ENCODE assay signal across 1 cellular context in the genomic region with DNA sequence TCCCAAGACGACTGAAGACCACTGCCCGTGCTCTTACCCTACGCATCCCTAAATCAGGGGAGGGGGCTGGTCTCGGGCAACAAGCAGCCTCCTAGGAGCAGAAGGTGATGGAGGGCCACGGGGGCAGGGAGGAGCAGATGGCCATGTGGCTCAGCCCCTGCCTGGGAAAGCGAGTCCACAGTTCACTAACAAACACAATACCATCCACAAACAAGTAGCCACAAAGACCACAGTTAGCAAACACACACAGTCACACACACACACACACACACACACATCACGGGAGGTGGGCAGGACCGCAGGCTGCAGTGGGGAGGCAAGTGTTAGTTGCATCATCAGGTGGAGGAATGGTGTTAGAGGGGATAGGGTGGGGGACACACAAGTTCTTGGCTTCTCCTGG.
A peak's percentile ranks its signal among the peaks of the same experiment; 100 is the strongest.
TF ChIP-seq lines count a peak whose summit lies in the region.

No MANE protein-coding gene starts in this region.

TF ChIP-seq in HepG2, 621 proteins besides CTCF, POLR2A, EP300 and RAD21:
- TF ChIP-seq, protein P1, sequence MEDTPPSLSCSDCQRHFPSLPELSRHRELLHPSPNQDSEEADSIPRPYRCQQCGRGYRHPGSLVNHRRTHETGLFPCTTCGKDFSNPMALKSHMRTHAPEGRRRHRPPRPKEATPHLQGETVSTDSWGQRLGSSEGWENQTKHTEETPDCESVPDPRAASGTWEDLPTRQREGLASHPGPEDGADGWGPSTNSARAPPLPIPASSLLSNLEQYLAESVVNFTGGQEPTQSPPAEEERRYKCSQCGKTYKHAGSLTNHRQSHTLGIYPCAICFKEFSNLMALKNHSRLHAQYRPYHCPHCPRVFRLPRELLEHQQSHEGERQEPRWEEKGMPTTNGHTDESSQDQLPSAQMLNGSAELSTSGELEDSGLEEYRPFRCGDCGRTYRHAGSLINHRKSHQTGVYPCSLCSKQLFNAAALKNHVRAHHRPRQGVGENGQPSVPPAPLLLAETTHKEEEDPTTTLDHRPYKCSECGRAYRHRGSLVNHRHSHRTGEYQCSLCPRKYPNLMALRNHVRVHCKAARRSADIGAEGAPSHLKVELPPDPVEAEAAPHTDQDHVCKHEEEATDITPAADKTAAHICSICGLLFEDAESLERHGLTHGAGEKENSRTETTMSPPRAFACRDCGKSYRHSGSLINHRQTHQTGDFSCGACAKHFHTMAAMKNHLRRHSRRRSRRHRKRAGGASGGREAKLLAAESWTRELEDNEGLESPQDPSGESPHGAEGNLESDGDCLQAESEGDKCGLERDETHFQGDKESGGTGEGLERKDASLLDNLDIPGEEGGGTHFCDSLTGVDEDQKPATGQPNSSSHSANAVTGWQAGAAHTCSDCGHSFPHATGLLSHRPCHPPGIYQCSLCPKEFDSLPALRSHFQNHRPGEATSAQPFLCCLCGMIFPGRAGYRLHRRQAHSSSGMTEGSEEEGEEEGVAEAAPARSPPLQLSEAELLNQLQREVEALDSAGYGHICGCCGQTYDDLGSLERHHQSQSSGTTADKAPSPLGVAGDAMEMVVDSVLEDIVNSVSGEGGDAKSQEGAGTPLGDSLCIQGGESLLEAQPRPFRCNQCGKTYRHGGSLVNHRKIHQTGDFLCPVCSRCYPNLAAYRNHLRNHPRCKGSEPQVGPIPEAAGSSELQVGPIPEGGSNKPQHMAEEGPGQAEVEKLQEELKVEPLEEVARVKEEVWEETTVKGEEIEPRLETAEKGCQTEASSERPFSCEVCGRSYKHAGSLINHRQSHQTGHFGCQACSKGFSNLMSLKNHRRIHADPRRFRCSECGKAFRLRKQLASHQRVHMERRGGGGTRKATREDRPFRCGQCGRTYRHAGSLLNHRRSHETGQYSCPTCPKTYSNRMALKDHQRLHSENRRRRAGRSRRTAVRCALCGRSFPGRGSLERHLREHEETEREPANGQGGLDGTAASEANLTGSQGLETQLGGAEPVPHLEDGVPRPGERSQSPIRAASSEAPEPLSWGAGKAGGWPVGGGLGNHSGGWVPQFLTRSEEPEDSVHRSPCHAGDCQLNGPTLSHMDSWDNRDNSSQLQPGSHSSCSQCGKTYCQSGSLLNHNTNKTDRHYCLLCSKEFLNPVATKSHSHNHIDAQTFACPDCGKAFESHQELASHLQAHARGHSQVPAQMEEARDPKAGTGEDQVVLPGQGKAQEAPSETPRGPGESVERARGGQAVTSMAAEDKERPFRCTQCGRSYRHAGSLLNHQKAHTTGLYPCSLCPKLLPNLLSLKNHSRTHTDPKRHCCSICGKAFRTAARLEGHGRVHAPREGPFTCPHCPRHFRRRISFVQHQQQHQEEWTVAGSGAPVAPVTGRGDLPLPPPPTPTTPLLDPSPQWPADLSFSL (CRISPR knock-in tag; IDR thresholded peaks at IDR 0.05): peak; percentile 65; the same call in 1 of the 2 replicates
- TF ChIP-seq ZNF574 (CRISPR knock-in tag; IDR thresholded peaks at IDR 0.05) (no peak), BCL6 (CRISPR knock-in tag; IDR thresholded peaks at IDR 0.05) (no peak), HNF4G (IDR thresholded peaks at IDR 0.05; ENCODE audit: borderline replicate concordance, low read depth, low read length) (no peak), HNF4G (CRISPR knock-in tag; IDR thresholded peaks at IDR 0.05; ENCODE audit: borderline replicate concordance, low read depth) (no peak), SOX6 (IDR thresholded peaks at IDR 0.05) (no peak), SOX6 (CRISPR knock-in tag; IDR thresholded peaks at IDR 0.05) (peak; percentile 75), NR2F1 (CRISPR knock-in tag; IDR thresholded peaks at IDR 0.05) (no peak), FOXP4 (CRISPR knock-in tag; IDR thresholded peaks at IDR 0.05) (0 out of 2 replicates have a peak, but pooled peaks have one; percentile 22), ARNT (IDR thresholded peaks at IDR 0.05) (no peak), ZFP90 (CRISPR knock-in tag; IDR thresholded peaks at IDR 0.05; ENCODE audit: borderline replicate concordance) (no peak), ZNF790 (CRISPR knock-in tag; IDR thresholded peaks at IDR 0.05; ENCODE audit: borderline replicate concordance) (no peak), ZNF501 (CRISPR knock-in tag; IDR thresholded peaks at IDR 0.05) (no peak), NFKB2 (CRISPR knock-in tag; IDR thresholded peaks at IDR 0.05; ENCODE audit: borderline replicate concordance) (no peak), ZNF605 (CRISPR knock-in tag; IDR thresholded peaks at IDR 0.05) (no peak)
- TF ChIP-seq, protein P2, sequence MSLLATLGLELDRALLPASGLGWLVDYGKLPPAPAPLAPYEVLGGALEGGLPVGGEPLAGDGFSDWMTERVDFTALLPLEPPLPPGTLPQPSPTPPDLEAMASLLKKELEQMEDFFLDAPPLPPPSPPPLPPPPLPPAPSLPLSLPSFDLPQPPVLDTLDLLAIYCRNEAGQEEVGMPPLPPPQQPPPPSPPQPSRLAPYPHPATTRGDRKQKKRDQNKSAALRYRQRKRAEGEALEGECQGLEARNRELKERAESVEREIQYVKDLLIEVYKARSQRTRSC (CRISPR knock-in tag; IDR thresholded peaks at IDR 0.05; ENCODE audit: low read depth): no peak
